In genomic region chr6:127118505-127119360, GRCh38 we compare ENCODE assay signal across 7 cellular contexts. TPM values are rescaled to one million over a fixed set of nuclear protein-coding genes. Genes with fewer than 3 reads are reported as not detected.
A peak's percentile ranks its signal among the peaks of the same experiment; 100 is the strongest.
DNase-seq lines count a peak whose midpoint lies in the region; ATAC-seq and TF ChIP-seq lines count a peak whose summit lies in the region.

TSS of gene RSPO3 (plus strand) at chr6:127118671. CDS start at chr6:127119193, 522 bp downstream.

- H3K9me3 ChIP-seq in effector memory CD4-positive, alpha-beta T cell (ENCODE audit: control insufficient read depth, low read length), result no peaks in the 10 kb centered on the region
- no peaks in the 10 kb centered on the region for H3K9me3 ChIP-seq in mucosa of descending colon

- peaks cover 19% of the 10 kb centered on the region for H3K4me1 ChIP-seq in effector memory CD4-positive, alpha-beta T cell (ENCODE audit: control insufficient read depth, insufficient read depth, low read length, poor library complexity, severe bottlenecking)
- H3K4me1 ChIP-seq in mucosa of descending colon (ENCODE audit: low read depth) (peaks cover 9% of the 10 kb centered on the region), urinary bladder (ENCODE audit: insufficient read depth) (peaks cover 2% of the 10 kb centered on the region)

- H3K27me3 ChIP-seq in effector memory CD4-positive, alpha-beta T cell (replicated peaks; ENCODE audit: control insufficient read depth, insufficient read depth, low read length, poor library complexity, severe bottlenecking), result peaks cover 27% of the 10 kb centered on the region

- intact Hi-C loops in mucosa of descending colon (cut with DNase I, micrococcal nuclease), result no loop called here

- WGBS in urinary bladder, result under 1% methylated on average over 68 of the region's 68 CpGs

- H3K4me3 ChIP-seq in effector memory CD4-positive, alpha-beta T cell (ENCODE audit: insufficient read depth, low read depth, low read length, poor library complexity, severe bottlenecking), result peak within 1 kb of the TSS; percentile 37
- H3K4me3 ChIP-seq in mucosa of descending colon, result no peak within 1 kb of the TSS
- peak within 1 kb of the TSS; percentile 71 for H3K4me3 ChIP-seq in urinary bladder (ENCODE audit: low read depth, low read length)

- H3K36me3 ChIP-seq in effector memory CD4-positive, alpha-beta T cell (ENCODE audit: control insufficient read depth, insufficient read depth, low read length), result no peaks in the 10 kb centered on the region
- H3K36me3 ChIP-seq in mucosa of descending colon (ENCODE audit: low read depth) (no peaks in the 10 kb centered on the region), urinary bladder (ENCODE audit: insufficient read depth) (no peaks in the 10 kb centered on the region)

- TF ChIP-seq CTCF in mucosa of descending colon (IDR thresholded peaks at IDR 0.05), result no peak

- DNase-seq in GM03348 (ENCODE audit: low spot score), result peak; percentile 55
- DNase-seq in H4 (ENCODE audit: low spot score), result peak; percentile 4
- DNase-seq in RPMI7951 (ENCODE audit: low read depth), result peak; percentile 20
- no peak for DNase-seq in effector memory CD4-positive, alpha-beta T cell
- peak; percentile 7 to 50 (median 24) for DNase-seq in mucosa of descending colon
- DNase-seq in KG1 (lab: John Stamatoyannopoulos, UW), result no peak

- H3K27ac ChIP-seq in effector memory CD4-positive, alpha-beta T cell (ENCODE audit: insufficient read depth, low read length, poor library complexity, severe bottlenecking), result no peak within 1 kb of the TSS
- no peak within 1 kb of the TSS for H3K27ac ChIP-seq in urinary bladder (ENCODE audit: low read depth)

- ATAC-seq in mucosa of descending colon, result no peak

RNA-seq across cellular contexts. Expression of gene RSPO3, which starts in this region (rescaled TPM):
- 0.10 TPM in 1 of 2 replicates, not detected in the other for total RNA-seq in H4 (2014; rRNA removed; shearing (Covaris generic))
- not detected in 2 replicates for total RNA-seq in RPMI7951 (2014; rRNA removed; shearing (Covaris generic))
- total RNA-seq in mucosa of descending colon (10 to 100 TPM in 1 of 3 donors, 1 to 10 TPM in 2; 1.5 to 12.0 (median 9.1) TPM), urinary bladder (4.9 TPM)
- 4.4 TPM for polyA plus RNA-seq in urinary bladder

Comparison
In these comparisons a context has a peak if more than half of its experiments do, and no peak if none do; other contexts are left out.
1. Peak in DNase-seq in H4; RNA of the gene not detected or under 1 TPM.
2. Peak in DNase-seq in RPMI7951; RNA of the gene not detected or under 1 TPM.
3. DNase-seq: peak in GM03348 (single experiment) and mucosa of descending colon (3 of 3); none in effector memory CD4-positive, alpha-beta T cell (0 of 3) and KG1 (single experiment).